27 cellular contexts compared by ENCODE assay signal in the genomic region with DNA sequence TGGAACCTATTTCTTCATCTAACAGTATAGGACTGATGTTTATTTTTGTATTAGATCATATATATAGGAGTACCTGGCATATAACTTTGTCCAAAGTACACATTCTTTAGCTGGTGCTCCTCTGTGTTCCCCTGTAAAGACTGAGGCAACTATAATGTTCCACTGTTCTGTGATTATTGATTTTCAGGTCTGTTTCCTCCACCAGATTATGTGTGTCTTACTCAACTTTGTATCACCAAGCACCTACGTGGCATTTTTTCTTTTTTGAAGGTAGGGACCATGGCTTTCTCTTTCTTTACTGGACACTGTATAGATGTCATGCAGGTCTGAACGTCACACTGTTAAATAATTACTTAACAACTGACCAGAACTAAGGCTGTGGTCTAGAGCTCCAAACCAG. TPM values are rescaled to one million over a fixed set of nuclear protein-coding genes. Genes with fewer than 3 reads are reported as not detected.
DNase-seq lines count a peak whose midpoint lies in the region; ATAC-seq and TF ChIP-seq lines count a peak whose summit lies in the region.
"Had no signal": no experiment of that assay in that cellular context is flagged by ENCODE, and none has a peak within 500 bp of the region (broad histone marks: within the 10 kb centered on the region; RNA-seq: fewer than 3 reads in every experiment).

No MANE protein-coding gene starts in this region.

- H3K27ac Mint-ChIP-seq in stimulated activated memory B cell treated with anti-CD40 and anti-IgM and Interleukin-4, amounts not matched to agents 10 μg/mL and 1 μg/mL and 100 μg/mL, for 72 hours, result peak overlapping the region; percentile 97
- H3K27ac Mint-ChIP-seq: dendritic cell treated with granulocyte-macrophage colony-stimulating factor and Interleukin-4, amounts not matched to agents 40 ng/mL and 50 ng/mL, for 4 days had no signal

- no peaks in the 10 kb centered on the region for H4K20me1 ChIP-seq in PC-3 (ENCODE audit: low read length)

- H3K4me1 Mint-ChIP-seq in stimulated activated memory B cell treated with anti-CD40 and anti-IgM and Interleukin-4, amounts not matched to agents 10 μg/mL and 1 μg/mL and 100 μg/mL, for 72 hours, result peaks cover 31% of the 10 kb centered on the region

- H3K79me2 ChIP-seq in PC-3 (ENCODE audit: low read length), result peaks cover 23% of the 10 kb centered on the region

- H2AFZ ChIP-seq in PC-3 (ENCODE audit: low read length), result no peak overlapping the region

- H3F3A ChIP-seq in PC-3 (ENCODE audit: low read length, unreplicated experiment), result peaks cover 4% of the 10 kb centered on the region

- H3K4me2 ChIP-seq in PC-3 (ENCODE audit: low read length), result no peak overlapping the region

- POLR2A ChIA-PET in PC-3 (lab: Charles Lee; ENCODE audit: unreplicated experiment), result no interaction called here

- H3K9ac ChIP-seq in PC-3 (ENCODE audit: low read length), result no peak overlapping the region

- H3K27me3 ChIP-seq in cardiac muscle cell (no peaks in the 10 kb centered on the region), PC-3 (ENCODE audit: low read length) (no peaks in the 10 kb centered on the region)
- H3K27me3 ChIP-seq: heart left ventricle, vagina had no signal

- no peak overlapping the region for H3K4me3 Mint-ChIP-seq in stimulated activated memory B cell treated with anti-CD40 and anti-IgM and Interleukin-4, amounts not matched to agents 10 μg/mL and 1 μg/mL and 100 μg/mL, for 72 hours
- H3K4me3 Mint-ChIP-seq: central memory CD8-positive, alpha-beta T cell; dendritic cell treated with granulocyte-macrophage colony-stimulating factor and Interleukin-4, amounts not matched to agents 40 ng/mL and 50 ng/mL, for 4 days; endodermal cell had no signal

- TF ChIP-seq CTCF in cardiac muscle cell (IDR thresholded peaks at IDR 0.05; ENCODE audit: low read depth, low read length), result no peak
- TF ChIP-seq CTCF in PC-3 (conservative IDR thresholded peaks at IDR 0.05; ENCODE audit: low read depth, low read length), result no peak

- no peaks in the 10 kb centered on the region for H3K27me3 Mint-ChIP-seq in stimulated activated memory B cell treated with anti-CD40 and anti-IgM and Interleukin-4, amounts not matched to agents 10 μg/mL and 1 μg/mL and 100 μg/mL, for 72 hours
- H3K27me3 Mint-ChIP-seq: CD4-positive, alpha-beta memory T cell; central memory CD8-positive, alpha-beta T cell; dendritic cell treated with granulocyte-macrophage colony-stimulating factor and Interleukin-4, amounts not matched to agents 40 ng/mL and 50 ng/mL, for 4 days had no signal

- peak overlapping the region; percentile 9 for H3K27ac ChIP-seq in cardiac muscle cell
- no peak overlapping the region for H3K27ac ChIP-seq in PC-3 (ENCODE audit: low read length)
- H3K27ac ChIP-seq: heart left ventricle, vagina, VCaP had no signal

- DNase-seq in cardiac muscle cell (ENCODE audit: low read depth in 1 of 2, low spot score in 1 of 2) (no peak), Right ventricle myocardium superior (no peak), PC-3 (no peak), left lobe of liver (ENCODE audit: low spot score) (no peak), pons (ENCODE audit: low spot score) (no peak)
- no peak for DNase-seq in activated CD4-positive, alpha-beta T cell treated with anti-CD3 and anti-CD28 coated beads for 48 hours
- DNase-seq: activated CD4-positive, alpha-beta T cell treated with anti-CD3 and anti-CD28 coated beads, Interleukin-2, amount 50 U/mL, for 1 hour; activated T-cell treated with anti-CD3 and anti-CD28 coated beads, Interleukin-2, amount 50 U/mL, for 48 hours; CD4-positive, alpha-beta memory T cell; HCEC 1CT; heart left ventricle; IMR-90; left ventricle myocardium superior; NCI-H1048; NCI-H446; NCI-H748 treated with DMSO at 0.1 percent for 48 hours; stimulated activated naive CD4-positive, alpha-beta T cell treated with Interleukin-2 at 50 U/mL for 16 hours; SW 1271; T-helper 9 cell had no signal

- no peak for TF ChIP-seq POLR2A in GM18505 (IDR thresholded peaks at IDR 0.05; ENCODE audit: borderline replicate concordance, extremely low read depth, insufficient read depth, insufficient read length)

- no peaks in the 10 kb centered on the region for H3K36me3 ChIP-seq in cardiac muscle cell
- H3K36me3 ChIP-seq in PC-3 (ENCODE audit: low read depth, low read length), result no peaks in the 10 kb centered on the region
- H3K36me3 ChIP-seq: heart left ventricle, vagina had no signal

- H3K36me3 Mint-ChIP-seq in stimulated activated memory B cell treated with anti-CD40 and anti-IgM and Interleukin-4, amounts not matched to agents 10 μg/mL and 1 μg/mL and 100 μg/mL, for 72 hours, result no peaks in the 10 kb centered on the region
- H3K36me3 Mint-ChIP-seq: CD4-positive, alpha-beta memory T cell had no signal

- H3K9me3 Mint-ChIP-seq in stimulated activated memory B cell treated with anti-CD40 and anti-IgM and Interleukin-4, amounts not matched to agents 10 μg/mL and 1 μg/mL and 100 μg/mL, for 72 hours, result no peaks in the 10 kb centered on the region
- H3K9me3 Mint-ChIP-seq: CD4-positive, alpha-beta memory T cell; central memory CD8-positive, alpha-beta T cell; dendritic cell treated with granulocyte-macrophage colony-stimulating factor and Interleukin-4, amounts not matched to agents 40 ng/mL and 50 ng/mL, for 4 days; endodermal cell had no signal

- no peaks in the 10 kb centered on the region for H3K9me2 ChIP-seq in PC-3 (replicated peaks; ENCODE audit: low read length)

- H3K4me3 ChIP-seq in cardiac muscle cell (no peak overlapping the region), PC-3 (ENCODE audit: low read length) (no peak overlapping the region)
- H3K4me3 ChIP-seq: heart left ventricle, vagina had no signal

- BruUV-seq in PC-3 (replicated peaks; lab: Mats Ljungman, UMichigan), result no TSS peak

- CTCF ChIA-PET in PC-3 (lab: Charles Lee), result interaction anchor here (0.5 kb wide), 1 partner anchor 25 kb away, joined by 3 read pairs; no protein-coding TSS in a partner anchor

- ATAC-seq in Right ventricle myocardium superior (ENCODE audit: poor library complexity) (no peak), PC-3 (peak; percentile 35), left lobe of liver (peak; percentile 39), GM18505 (IDR thresholded peaks at IDR 0.05; ENCODE audit: unreplicated experiment) (no peak)
- ATAC-seq in stimulated activated memory B cell treated with anti-CD40 and anti-IgM and Interleukin-4, amounts not matched to agents 10 μg/mL and 1 μg/mL and 100 μg/mL, for 72 hours, result no peak
- ATAC-seq: esophagus mucosa, left ventricle myocardium superior had no signal

- H3K9me3 ChIP-seq in cardiac muscle cell (ENCODE audit: low read depth), result no peaks in the 10 kb centered on the region
- no peaks in the 10 kb centered on the region for H3K9me3 ChIP-seq in PC-3 (ENCODE audit: low read length)
- H3K9me3 ChIP-seq: heart left ventricle, vagina had no signal

- peaks cover 7% of the 10 kb centered on the region for H3K4me1 ChIP-seq in cardiac muscle cell (ENCODE audit: low read depth)
- peaks cover 8% of the 10 kb centered on the region for H3K4me1 ChIP-seq in PC-3 (ENCODE audit: insufficient read depth, low read length)

- intact Hi-C loops in Right ventricle myocardium superior (cut with DNase I) (no loop called here), PC-3 (cut with micrococcal nuclease) (loop anchor here (2.0 kb wide), 1 partner anchor 29 kb away; the partner anchor contains the start of gene BICD1)

RNA-seq across cellular contexts. Expression of gene BICD1, which starts 29.3 kb away (rescaled TPM):
- 9.7 and 16.6 TPM in 2 replicates for total RNA-seq in cardiac muscle cell
- polyA plus RNA-seq in cardiac muscle cell, result 13.3 and 26.6 TPM in 2 replicates
- total RNA-seq in Right ventricle myocardium superior, result 3.5 TPM
- 9.2 and 15.7 TPM in 2 replicates for total RNA-seq in PC-3 (2014; rRNA removed)
- total RNA-seq in left lobe of liver, result 0.91 TPM

Comparison
In these comparisons a context has a peak if more than half of its experiments do, and no peak if none do; other contexts are left out.
1. ATAC-seq: peak in PC-3 (single experiment) and left lobe of liver (single experiment); none in Right ventricle myocardium superior (single experiment), stimulated activated memory B cell treated with anti-CD40 and anti-IgM and Interleukin-4, amounts not matched to agents 10 μg/mL and 1 μg/mL and 100 μg/mL, for 72 hours (single experiment) and GM18505 (single experiment).